19 cellular contexts compared by ENCODE assay signal in genomic region chr11:59187020-59187419, GRCh38. TPM values are rescaled to one million over a fixed set of nuclear protein-coding genes. Genes with fewer than 3 reads are reported as not detected.
DNase-seq lines count a peak whose midpoint lies in the region; ATAC-seq and TF ChIP-seq lines count a peak whose summit lies in the region.
"Had no signal": no experiment of that assay in that cellular context is flagged by ENCODE, and none has a peak within 500 bp of the region (broad histone marks: within the 10 kb centered on the region; RNA-seq: fewer than 3 reads in every experiment).

No MANE protein-coding gene starts in this region.

- H3K4me1 ChIP-seq in IMR-90 (ENCODE audit: control insufficient read depth, insufficient read depth, low read length), result peaks cover 18% of the 10 kb centered on the region
- H3K4me1 ChIP-seq in duodenal mucosa (ENCODE audit: control insufficient read depth in 1 of 2, insufficient read depth in 2 of 2, low read length in 2 of 2), result peaks cover 94 to 98% of the 10 kb centered on the region in 2 donors
- H3K4me1 ChIP-seq in mucosa of stomach (ENCODE audit: control insufficient read depth, insufficient read depth, low read length), result peaks cover 84% of the 10 kb centered on the region
- no peaks in the 10 kb centered on the region for H3K4me1 ChIP-seq in GM23338 (ENCODE audit: insufficient read depth)

- peak overlapping the region; percentile 23; the same call in 1 of the 2 replicates for H3K4me2 ChIP-seq in IMR-90 (ENCODE audit: low read depth, low read length)
- H3K4me2 ChIP-seq in GM23338, result no peak overlapping the region

- no peak overlapping the region for H3K56ac ChIP-seq in IMR-90 (ENCODE audit: extremely low read depth, insufficient read depth, low read length)

- H3K4ac ChIP-seq in IMR-90 (ENCODE audit: low read depth, low read length), result peak overlapping the region; percentile 62

- no CpG with 5 or more reads among the region's 3 CpGs for WGBS in IMR-90 (ENCODE audit: extremely low coverage in 2 of 2, insufficient read length in 1 of 2), 2 experiments

- peak; percentile 7; the same call in 1 of the 2 replicates for ATAC-seq in IMR-90 (ENCODE audit: low read depth)
- no peak for ATAC-seq in GM23338
- ATAC-seq in CD4-positive, alpha-beta T cell (ENCODE audit: poor library complexity), result no peak

- H2BK20ac ChIP-seq in IMR-90 (ENCODE audit: low read depth, low read length), result no peak overlapping the region

- H4K91ac ChIP-seq in IMR-90 (ENCODE audit: insufficient read depth, low read depth, low read length), result peak overlapping the region; percentile 23; the same call in 1 of the 2 replicates

- peak overlapping the region; percentile 42; the same call in 1 of the 2 replicates for H4K5ac ChIP-seq in IMR-90 (ENCODE audit: low read depth, low read length)

- peaks cover 2% of the 10 kb centered on the region for H3K27me3 Mint-ChIP-seq in GM23338 (ENCODE audit: insufficient read depth, low read depth, poor library complexity)
- H3K27me3 Mint-ChIP-seq in CD4-positive, alpha-beta T cell, result no peaks in the 10 kb centered on the region
- H3K27me3 Mint-ChIP-seq: IgD-negative memory B cell had no signal

- H3K9me3 ChIP-seq in IMR-90 (ENCODE audit: control insufficient read depth, insufficient read depth, low read length), result no peaks in the 10 kb centered on the region
- no peaks in the 10 kb centered on the region for H3K9me3 ChIP-seq in duodenal mucosa (ENCODE audit: control insufficient read depth in 1 of 2, low read length in 2 of 2)
- no peaks in the 10 kb centered on the region for H3K9me3 ChIP-seq in mucosa of stomach (ENCODE audit: control insufficient read depth, low read length)
- no peaks in the 10 kb centered on the region for H3K9me3 ChIP-seq in CD4-positive, alpha-beta T cell (ENCODE audit: control insufficient read depth, low read length)
- H3K9me3 ChIP-seq: MG63 had no signal

- H3K36me3 ChIP-seq in IMR-90 (ENCODE audit: control insufficient read depth, insufficient read depth, low read length), result peaks cover 35% of the 10 kb centered on the region
- peaks cover 22 to 37% of the 10 kb centered on the region in 2 donors for H3K36me3 ChIP-seq in duodenal mucosa (ENCODE audit: control insufficient read depth in 1 of 2, insufficient read depth in 2 of 2, low read length in 2 of 2)
- no peaks in the 10 kb centered on the region for H3K36me3 ChIP-seq in mucosa of stomach (ENCODE audit: control insufficient read depth, insufficient read depth, low read length)
- peaks cover 4% of the 10 kb centered on the region for H3K36me3 ChIP-seq in GM23338 (ENCODE audit: insufficient read depth)

- no peak overlapping the region for H3K9ac ChIP-seq in IMR-90 (ENCODE audit: low read depth, low read length)
- no peak overlapping the region for H3K9ac ChIP-seq in duodenal mucosa (ENCODE audit: low read depth in 1 of 2, low read length in 2 of 2)
- H3K9ac ChIP-seq in mucosa of stomach (ENCODE audit: low read length), result peak overlapping the region; percentile 46

- TF ChIP-seq RAD21 in IMR-90 (IDR thresholded peaks at IDR 0.05; ENCODE audit: low read length), result no peak

- H2AFZ ChIP-seq in IMR-90 (replicated peaks; ENCODE audit: low read length, poor library complexity) (no peak overlapping the region), GM23338 (no peak overlapping the region)

- TF ChIP-seq CTCF in IMR-90 (conservative IDR thresholded peaks at IDR 0.05; ENCODE audit: low read depth, low read length) (no peak), GM23338 (conservative IDR thresholded peaks at IDR 0.05; ENCODE audit: low read depth in 2 of 2) (no peak)
- no peak for TF ChIP-seq CTCF in CD4-positive, alpha-beta T cell (IDR thresholded peaks at IDR 0.05)

- peaks cover 14% of the 10 kb centered on the region for H3K4me1 Mint-ChIP-seq in GM23338
- no peaks in the 10 kb centered on the region for H3K4me1 Mint-ChIP-seq in CD4-positive, alpha-beta T cell (ENCODE audit: low read depth)
- H3K4me1 Mint-ChIP-seq: natural killer cell had no signal

- H3K4me3 ChIP-seq in IMR-90 (ENCODE audit: insufficient read depth, low read depth, low read length), result no peak overlapping the region
- peak overlapping the region in 1 of 2 donors; percentile 66 for H3K4me3 ChIP-seq in duodenal mucosa (ENCODE audit: low read depth in 1 of 2, low read length in 2 of 2)
- no peak overlapping the region for H3K4me3 ChIP-seq in mucosa of stomach (ENCODE audit: low read length)
- H3K4me3 ChIP-seq in GM23338, result no peak overlapping the region
- H3K4me3 ChIP-seq: MG63 had no signal

- H3K27me3 ChIP-seq in IMR-90 (ENCODE audit: control insufficient read depth, insufficient read depth, low read length) (no peaks in the 10 kb centered on the region), duodenal mucosa (ENCODE audit: control insufficient read depth in 1 of 2, insufficient read depth in 2 of 2, low read length in 2 of 2) (no peaks in the 10 kb centered on the region), mucosa of stomach (ENCODE audit: control insufficient read depth, insufficient read depth, low read length) (no peaks in the 10 kb centered on the region), GM23338 (ENCODE audit: insufficient read depth) (no peaks in the 10 kb centered on the region)
- no peaks in the 10 kb centered on the region for H3K27me3 ChIP-seq in CD4-positive, alpha-beta T cell (ENCODE audit: control insufficient read depth, insufficient read depth, low read length)
- H3K27me3 ChIP-seq: MG63 had no signal

- H3K23ac ChIP-seq in IMR-90 (ENCODE audit: low read depth, low read length), result 0 out of 2 replicates have a peak overlapping the region, but pooled peaks have one; percentile 17

- no peak for TF ChIP-seq POLR2A in IMR-90 (IDR thresholded peaks at IDR 0.05; ENCODE audit: low read depth, low read length)

- DNase-seq in IMR-90 (no peak), substantia nigra (lab: John Stamatoyannopoulos, UW) (no peak), GM23338 (ENCODE audit: low spot score) (no peak), posterior vena cava (ENCODE audit: low spot score) (no peak)
- DNase-seq in CD4-positive, alpha-beta T cell, result no peak
- DNase-seq in activated CD8-positive, alpha-beta memory T cell treated with anti-CD3 and anti-CD28 coated beads, Interleukin-2, amount 50 U/mL, for 4 hours, result no peak
- DNase-seq: activated CD4-positive, alpha-beta T cell treated with anti-CD3 and anti-CD28 coated beads for 1 hour; GF-D8; NCI-H1436 treated with DMSO at 0.1 percent for 48 hours; NCI-H2171; NCI-H748 treated with DMSO at 0.1 percent for 48 hours; SHP77 had no signal

- H4K8ac ChIP-seq in IMR-90 (ENCODE audit: low read depth in 2 of 2, low read length in 2 of 2), result no peak overlapping the region

- H3K9me2 ChIP-seq in GM23338 (ENCODE audit: insufficient read depth), result 0 out of 2 replicates have a peak, but pooled peaks cover 5% of the 10 kb centered on the region

- H3K18ac ChIP-seq in IMR-90 (ENCODE audit: low read depth, low read length), result peak overlapping the region; percentile 47

- CTCF ChIA-PET in IMR-90 (lab: Yijun Ruan, JAX), result interaction anchor here (0.8 to 3.3 kb wide), 5 partner anchors 11 to 26 kb away, joined by 3 to 25 read pairs (median 3); partner anchors contain the start of gene DTX4
- CTCF ChIA-PET in CD4-positive, alpha-beta T cell (lab: Charles Lee), result interaction anchor here (1.5 to 2.9 kb wide), 4 partner anchors 10 to 51 kb away, joined by 4 to 26 read pairs (median 8); partner anchors contain the start of gene DTX4

- intact Hi-C loops in IMR-90 (cut with micrococcal nuclease) (loop anchor here (2.0 kb wide), 1 partner anchor 14 kb away; the partner anchor contains the start of gene DTX4), posterior vena cava (cut with DNase I) (no loop called here)
- intact Hi-C loops in CD4-positive, alpha-beta T cell (cut with DNase I, micrococcal nuclease), result loop anchor here in 1 of 2 experiments (2.0 kb wide), 1 partner anchor 14 kb away; the partner anchor contains the start of gene DTX4

- H3K36me3 Mint-ChIP-seq in GM23338 (ENCODE audit: low read depth), result peaks cover 57% of the 10 kb centered on the region
- no peaks in the 10 kb centered on the region for H3K36me3 Mint-ChIP-seq in CD4-positive, alpha-beta T cell (ENCODE audit: low read depth)
- H3K36me3 Mint-ChIP-seq: natural killer cell had no signal

- peaks cover 11% of the 10 kb centered on the region for H3K79me2 ChIP-seq in GM23338 (replicated peaks; ENCODE audit: insufficient read depth)

- no TSS peak for BruUV-seq in IMR-90 (replicated peaks; lab: Mats Ljungman, UMichigan)

- in situ Hi-C loops in IMR-90 (cut with MboI; ENCODE audit: low sequenced_read_pairs), result no loop called here

- H3K9me1 ChIP-seq in IMR-90 (ENCODE audit: insufficient read depth, low read length), result peaks cover 17% of the 10 kb centered on the region

- H3K9me3 Mint-ChIP-seq in GM23338, result no peaks in the 10 kb centered on the region
- H3K9me3 Mint-ChIP-seq in CD4-positive, alpha-beta T cell, result no peaks in the 10 kb centered on the region
- H3K9me3 Mint-ChIP-seq: IgD-negative memory B cell, natural killer cell had no signal

- peak overlapping the region; percentile 9 for H2AK9ac ChIP-seq in IMR-90 (replicated peaks; ENCODE audit: low read depth, low read length, poor library complexity)

- H2AK5ac ChIP-seq in IMR-90 (ENCODE audit: low read depth, low read length), result 0 out of 2 replicates have a peak overlapping the region, but pooled peaks have one; percentile 21

- H2BK5ac ChIP-seq in IMR-90 (ENCODE audit: low read depth, low read length, poor library complexity, severe bottlenecking), result no peak overlapping the region

- H4K20me1 ChIP-seq in IMR-90 (ENCODE audit: insufficient read depth, low read length) (0 out of 2 replicates have a peak, but pooled peaks cover 4% of the 10 kb centered on the region), GM23338 (replicated peaks; ENCODE audit: insufficient read depth) (no peaks in the 10 kb centered on the region; the same call in none of the 2 replicates)

- POLR2A ChIA-PET in IMR-90 (lab: Charles Lee; ENCODE audit: unreplicated experiment), result no interaction called here
- POLR2A ChIA-PET in CD4-positive, alpha-beta T cell (lab: Charles Lee), result interaction anchor here (2.1 kb wide), 1 partner anchor 16 kb away, joined by 10 read pairs; the partner anchor contains the start of gene DTX4

- H2BK120ac ChIP-seq in IMR-90 (ENCODE audit: low read depth, low read length), result no peak overlapping the region; the same call in 1 of the 2 replicates

- dilution Hi-C loops in IMR-90 (cut with HindIII; ENCODE audit: low sequenced_read_pairs, unreplicated experiment), result no loop called here

- no peaks in the 10 kb centered on the region for H3F3A ChIP-seq in GM23338 (replicated peaks; ENCODE audit: low read depth)

- no peak overlapping the region for H3K14ac ChIP-seq in IMR-90 (replicated peaks; ENCODE audit: low read depth, low read length)

- H2BK15ac ChIP-seq in IMR-90 (ENCODE audit: low read depth, low read length), result 0 out of 3 replicates have a peak overlapping the region, but pooled peaks have one; percentile 3

- H3K27ac ChIP-seq in IMR-90 (ENCODE audit: insufficient read depth, low read length) (peak overlapping the region; percentile 57; the same call in 1 of the 2 replicates), duodenal mucosa (ENCODE audit: low read depth, low read length) (peak overlapping the region; percentile 26), substantia nigra (ENCODE audit: low read depth, low read length, poor library complexity, severe bottlenecking) (peak overlapping the region; percentile 73), GM23338 (ENCODE audit: low read depth) (no peak overlapping the region)
- H3K27ac ChIP-seq in CD4-positive, alpha-beta T cell (ENCODE audit: low read depth, low read length), result no peak overlapping the region

- no peak overlapping the region for H3K4me3 Mint-ChIP-seq in GM23338
- no peak overlapping the region for H3K4me3 Mint-ChIP-seq in CD4-positive, alpha-beta T cell
- H3K4me3 Mint-ChIP-seq: activated naive CD8-positive, alpha-beta T cell; IgD-negative memory B cell; natural killer cell had no signal

- no peak overlapping the region for H3K27ac Mint-ChIP-seq in GM23338
- H3K27ac Mint-ChIP-seq in CD4-positive, alpha-beta T cell, result no peak overlapping the region
- H3K27ac Mint-ChIP-seq: activated naive CD8-positive, alpha-beta T cell; natural killer cell had no signal

- H3K79me1 ChIP-seq in IMR-90 (ENCODE audit: low read depth in 1 of 2, low read length in 2 of 2), result peaks cover 0 to 23% of the 10 kb centered on the region in 2 experiments; a peak in 2 of 4 replicates

RNA-seq across cellular contexts. Expression of gene DTX4, which starts 15.1 kb away (rescaled TPM):
- total RNA-seq in IMR-90 (2012; rRNA removed) (2.5 and 2.7 TPM in 2 replicates), posterior vena cava (1 to 10 TPM; 1.9 to 2.0 TPM)
- polyA plus RNA-seq in IMR-90 (2012; rRNA removed) (3.0 and 3.1 TPM in 2 replicates), GM23338 (2016; fragmentation: Nextera tagmentation; extraction: Ambion mirVana) (4.2 and 4.3 TPM in 2 replicates)
- polyA plus RNA-seq in IMR-90 (2012; cell fraction: cytosol; rRNA removed), result 1.1 and 1.5 TPM in 2 replicates
- polyA plus RNA-seq in IMR-90 (2012; cell fraction: nucleus; rRNA removed; ENCODE audit: low replicate concordance), result 3.8 and 4.2 TPM in 2 replicates
- total RNA-seq in GM23338 (2014; rRNA removed; shearing (Covaris generic)), result 13.8 and 14.7 TPM in 2 replicates
- total RNA-seq in CD4-positive, alpha-beta T cell, result 1 to 10 TPM in 1 of 2 experiments, under 1 TPM in 1; 0.93 to 1.0 TPM

RNA-seq across cellular contexts. Expression of gene MPEG1, which starts 25.7 kb away (rescaled TPM):
- total RNA-seq in IMR-90 (2012; rRNA removed) (not detected in 2 replicates), posterior vena cava (10 to 100 TPM; 20.4 to 44.8 TPM)
- polyA plus RNA-seq in IMR-90 (2012; rRNA removed) (not detected in 2 replicates), GM23338 (2016; fragmentation: Nextera tagmentation; extraction: Ambion mirVana) (0.07 TPM in 1 of 2 replicates, not detected in the other)
- polyA plus RNA-seq in IMR-90 (2012; cell fraction: cytosol; rRNA removed), result not detected in 2 replicates
- polyA plus RNA-seq in IMR-90 (2012; cell fraction: nucleus; rRNA removed; ENCODE audit: low replicate concordance), result not detected in 2 replicates
- total RNA-seq in GM23338 (2014; rRNA removed; shearing (Covaris generic)), result not detected in 2 replicates
- total RNA-seq in CD4-positive, alpha-beta T cell, result 1 to 10 TPM; 2.8 to 2.9 TPM
- polyA plus RNA-seq: AG04450 had no signal

RNA-seq across cellular contexts. Expression of gene FAM111A, which starts 44.4 kb away (rescaled TPM):
- total RNA-seq in IMR-90 (2012; rRNA removed) (36.4 and 46.1 TPM in 2 replicates), posterior vena cava (10 to 100 TPM; 15.5 to 23.6 TPM)
- polyA plus RNA-seq in IMR-90 (2012; rRNA removed) (14.4 and 19.9 TPM in 2 replicates), GM23338 (2016; fragmentation: Nextera tagmentation; extraction: Ambion mirVana) (18.9 and 23.0 TPM in 2 replicates)
- 2.2 and 3.0 TPM in 2 replicates for polyA plus RNA-seq in IMR-90 (2012; cell fraction: cytosol; rRNA removed)
- polyA plus RNA-seq in IMR-90 (2012; cell fraction: nucleus; rRNA removed; ENCODE audit: low replicate concordance), result 14.9 and 66.0 TPM in 2 replicates
- 31.7 and 38.1 TPM in 2 replicates for total RNA-seq in GM23338 (2014; rRNA removed; shearing (Covaris generic))
- 10 to 100 TPM; 32.8 to 34.4 TPM for total RNA-seq in CD4-positive, alpha-beta T cell

Comparison
In these comparisons a context has a peak if more than half of its experiments do, and no peak if none do; other contexts are left out.
1. H3K27ac ChIP-seq: peak in IMR-90 (single experiment), duodenal mucosa (single experiment) and substantia nigra (single experiment); none in GM23338 (single experiment) and CD4-positive, alpha-beta T cell (single experiment).
2. RNA of gene MPEG1, which starts 25.7 kb away (total RNA-seq): 20.4 to 44.8 TPM in posterior vena cava; 2.8 to 2.9 TPM in CD4-positive, alpha-beta T cell, not detected in IMR-90 and not detected in GM23338; every median in the first group is over 4 times any median in the second.